16 cellular contexts compared by ENCODE assay signal in genomic region chr6:107153061-107153460, GRCh38. TPM values are rescaled to one million over a fixed set of nuclear protein-coding genes. Genes with fewer than 3 reads are reported as not detected.
DNase-seq lines count a peak whose midpoint lies in the region; ATAC-seq, FAIRE-seq and TF ChIP-seq lines count a peak whose summit lies in the region.
"Had no signal": no experiment of that assay in that cellular context is flagged by ENCODE, and none has a peak within 500 bp of the region (broad histone marks: within the 10 kb centered on the region; RNA-seq: fewer than 3 reads in every experiment).

No MANE protein-coding gene starts in this region.

- peak; percentile 63 for DNase-seq in HuH-7 (ENCODE audit: low spot score)
- DNase-seq in NCI-H69 (lab: John Stamatoyannopoulos, UW) = peak; percentile 85
- DNase-seq in A673 (ENCODE audit: low spot score) = no peak
- DNase-seq in putamen (ENCODE audit: low spot score) = no peak
- DNase-seq: activated CD4-positive, alpha-beta T cell treated with anti-CD3 and anti-CD28 coated beads, Interleukin-2, amount 50 U/mL, for 1 hour; anterior cingulate cortex; effector memory CD4-positive, alpha-beta T cell; NCI-H446 treated with DMSO at 0.1 percent for 48 hours; stimulated activated CD4-positive, alpha-beta T cell treated with anti-CD3 and anti-CD28 coated beads, Interleukin-1b, Interleukin-23, amount 100 ng/mL, for 48 hours; T1000; upper lobe of right lung had no signal

- BruUV-seq in A673 (replicated peaks; lab: Mats Ljungman, UMichigan) = no TSS peak

- POLR2A ChIA-PET in A673 (lab: Charles Lee; ENCODE audit: low non-redundant PET) = no interaction called here

- no peaks in the 10 kb centered on the region for H3K4me1 ChIP-seq in A673 (ENCODE audit: insufficient read depth, low read length, poor library complexity, severe bottlenecking)
- H3K4me1 ChIP-seq: upper lobe of right lung had no signal

- no peaks in the 10 kb centered on the region for H3K27me3 ChIP-seq in A673 (replicated peaks; ENCODE audit: insufficient read depth, low read depth, low read length, poor library complexity)
- H3K27me3 ChIP-seq: upper lobe of right lung had no signal

- CTCF ChIA-PET in A673 (lab: Charles Lee) = no interaction called here

- H3K36me3 ChIP-seq in A673 (ENCODE audit: insufficient read depth, low read length, poor library complexity, severe bottlenecking) = no peaks in the 10 kb centered on the region
- H3K36me3 ChIP-seq: upper lobe of right lung had no signal

- H3K27ac ChIP-seq in 22Rv1 (peak overlapping the region; percentile 95), A673 (ENCODE audit: low read depth, low read length, poor library complexity, severe bottlenecking) (no peak overlapping the region)

- intact Hi-C loops in A673 (cut with micrococcal nuclease; ENCODE audit: unreplicated experiment) = no loop called here

- no peak overlapping the region for H3K4me3 ChIP-seq in A673 (ENCODE audit: low read depth, low read length, poor library complexity, severe bottlenecking)
- H3K4me3 ChIP-seq: upper lobe of right lung had no signal

- no peaks in the 10 kb centered on the region for H3K9me3 ChIP-seq in A673 (ENCODE audit: low read depth, low read length, poor library complexity, severe bottlenecking)
- H3K9me3 ChIP-seq: upper lobe of right lung had no signal

- FAIRE-seq in islet of Langerhans (lab: Jason Lieb, UNC) = peak; percentile 90
- FAIRE-seq: frontal cortex had no signal

- no peak for TF ChIP-seq CTCF in 22Rv1 (IDR thresholded peaks at IDR 0.05)
- no peak for TF ChIP-seq CTCF in A673 (conservative IDR thresholded peaks at IDR 0.05; ENCODE audit: low read depth, low read length)

- ATAC-seq in HG03095 (IDR thresholded peaks at IDR 0.05; ENCODE audit: unreplicated experiment) = no peak
- ATAC-seq in activated CD4-positive, CD25-positive, alpha-beta regulatory T cell treated with anti-CD3 and anti-CD28 coated beads, Interleukin-2, amount 50 U/mL, for 24 hours = no peak

RNA-seq across cellular contexts. Expression of gene BEND3, which starts 37.7 kb away (rescaled TPM):
- total RNA-seq in A673 (2021) = 9.9 and 10.9 TPM in 2 replicates

Comparison
In these comparisons a context has a peak if more than half of its experiments do, and no peak if none do; other contexts are left out.
1. DNase-seq: peak in HuH-7 (single experiment) and NCI-H69 (single experiment); none in A673 (single experiment) and putamen (single experiment).